Comparison of ENCODE assay signal across 1 cellular context in the genomic region with DNA sequence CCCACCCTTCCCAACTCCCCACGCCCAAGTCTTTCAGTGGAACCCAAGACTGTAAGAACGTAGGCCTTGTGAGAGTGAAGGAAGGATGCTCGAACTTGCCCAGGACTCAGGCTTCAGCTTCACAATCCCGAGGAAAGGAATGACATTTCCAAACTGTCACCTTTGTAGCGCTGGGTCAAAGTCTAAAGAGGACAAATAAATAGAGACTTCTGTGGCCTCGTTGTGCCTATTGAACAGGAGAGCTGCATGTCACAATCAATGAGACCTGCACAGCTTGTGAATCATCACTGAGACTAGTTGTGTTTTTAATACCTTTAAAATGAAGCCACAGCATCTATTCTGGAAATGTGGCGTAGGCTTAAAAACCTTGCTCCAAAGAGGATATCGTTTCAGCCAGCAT.
TF ChIP-seq lines count a peak whose summit lies in the region.

No MANE protein-coding gene starts in this region.

TF ChIP-seq in HepG2, 621 proteins besides CTCF, POLR2A, EP300 and RAD21 (continued from another document and continues in another):
- TF ChIP-seq, protein P1, sequence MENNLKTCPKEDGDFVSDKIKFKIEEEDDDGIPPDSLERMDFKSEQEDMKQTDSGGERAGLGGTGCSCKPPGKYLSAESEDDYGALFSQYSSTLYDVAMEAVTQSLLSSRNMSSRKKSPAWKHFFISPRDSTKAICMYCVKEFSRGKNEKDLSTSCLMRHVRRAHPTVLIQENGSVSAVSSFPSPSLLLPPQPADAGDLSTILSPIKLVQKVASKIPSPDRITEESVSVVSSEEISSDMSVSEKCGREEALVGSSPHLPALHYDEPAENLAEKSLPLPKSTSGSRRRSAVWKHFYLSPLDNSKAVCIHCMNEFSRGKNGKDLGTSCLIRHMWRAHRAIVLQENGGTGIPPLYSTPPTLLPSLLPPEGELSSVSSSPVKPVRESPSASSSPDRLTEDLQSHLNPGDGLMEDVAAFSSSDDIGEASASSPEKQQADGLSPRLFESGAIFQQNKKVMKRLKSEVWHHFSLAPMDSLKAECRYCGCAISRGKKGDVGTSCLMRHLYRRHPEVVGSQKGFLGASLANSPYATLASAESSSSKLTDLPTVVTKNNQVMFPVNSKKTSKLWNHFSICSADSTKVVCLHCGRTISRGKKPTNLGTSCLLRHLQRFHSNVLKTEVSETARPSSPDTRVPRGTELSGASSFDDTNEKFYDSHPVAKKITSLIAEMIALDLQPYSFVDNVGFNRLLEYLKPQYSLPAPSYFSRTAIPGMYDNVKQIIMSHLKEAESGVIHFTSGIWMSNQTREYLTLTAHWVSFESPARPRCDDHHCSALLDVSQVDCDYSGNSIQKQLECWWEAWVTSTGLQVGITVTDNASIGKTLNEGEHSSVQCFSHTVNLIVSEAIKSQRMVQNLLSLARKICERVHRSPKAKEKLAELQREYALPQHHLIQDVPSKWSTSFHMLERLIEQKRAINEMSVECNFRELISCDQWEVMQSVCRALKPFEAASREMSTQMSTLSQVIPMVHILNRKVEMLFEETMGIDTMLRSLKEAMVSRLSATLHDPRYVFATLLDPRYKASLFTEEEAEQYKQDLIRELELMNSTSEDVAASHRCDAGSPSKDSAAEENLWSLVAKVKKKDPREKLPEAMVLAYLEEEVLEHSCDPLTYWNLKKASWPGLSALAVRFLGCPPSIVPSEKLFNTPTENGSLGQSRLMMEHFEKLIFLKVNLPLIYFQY (CRISPR knock-in tag; IDR thresholded peaks at IDR 0.05; ENCODE audit: borderline replicate concordance): no peak
- no peak for TF ChIP-seq ZNF234 (CRISPR knock-in tag; conservative IDR thresholded peaks at IDR 0.05)
- TF ChIP-seq, protein P2, sequence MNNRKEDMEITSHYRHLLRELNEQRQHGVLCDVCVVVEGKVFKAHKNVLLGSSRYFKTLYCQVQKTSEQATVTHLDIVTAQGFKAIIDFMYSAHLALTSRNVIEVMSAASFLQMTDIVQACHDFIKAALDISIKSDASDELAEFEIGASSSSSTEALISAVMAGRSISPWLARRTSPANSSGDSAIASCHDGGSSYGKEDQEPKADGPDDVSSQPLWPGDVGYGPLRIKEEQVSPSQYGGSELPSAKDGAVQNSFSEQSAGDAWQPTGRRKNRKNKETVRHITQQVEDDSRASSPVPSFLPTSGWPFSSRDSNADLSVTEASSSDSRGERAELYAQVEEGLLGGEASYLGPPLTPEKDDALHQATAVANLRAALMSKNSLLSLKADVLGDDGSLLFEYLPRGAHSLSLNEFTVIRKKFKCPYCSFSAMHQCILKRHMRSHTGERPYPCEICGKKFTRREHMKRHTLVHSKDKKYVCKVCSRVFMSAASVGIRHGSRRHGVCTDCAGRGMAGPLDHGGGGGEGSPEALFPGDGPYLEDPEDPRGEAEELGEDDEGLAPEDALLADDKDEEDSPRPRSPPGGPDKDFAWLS (CRISPR knock-in tag; IDR thresholded peaks at IDR 0.05; ENCODE audit: borderline replicate concordance): no peak
- TF ChIP-seq PITX1 (CRISPR knock-in tag; IDR thresholded peaks at IDR 0.05): 0 out of 2 replicates have a peak, but pooled peaks have one; percentile 39
- peak; percentile 25; the same call in 1 of the 2 replicates for TF ChIP-seq YEATS4 (CRISPR knock-in tag; IDR thresholded peaks at IDR 0.05; ENCODE audit: borderline replicate concordance)
- TF ChIP-seq ZFY (CRISPR knock-in tag; IDR thresholded peaks at IDR 0.05): 0 out of 2 replicates have a peak, but pooled peaks have one; percentile 22
- TF ChIP-seq NR2F1 (CRISPR knock-in tag; IDR thresholded peaks at IDR 0.05): peak; percentile 76; a peak in 3 of 4 replicates
- TF ChIP-seq, protein P3, sequence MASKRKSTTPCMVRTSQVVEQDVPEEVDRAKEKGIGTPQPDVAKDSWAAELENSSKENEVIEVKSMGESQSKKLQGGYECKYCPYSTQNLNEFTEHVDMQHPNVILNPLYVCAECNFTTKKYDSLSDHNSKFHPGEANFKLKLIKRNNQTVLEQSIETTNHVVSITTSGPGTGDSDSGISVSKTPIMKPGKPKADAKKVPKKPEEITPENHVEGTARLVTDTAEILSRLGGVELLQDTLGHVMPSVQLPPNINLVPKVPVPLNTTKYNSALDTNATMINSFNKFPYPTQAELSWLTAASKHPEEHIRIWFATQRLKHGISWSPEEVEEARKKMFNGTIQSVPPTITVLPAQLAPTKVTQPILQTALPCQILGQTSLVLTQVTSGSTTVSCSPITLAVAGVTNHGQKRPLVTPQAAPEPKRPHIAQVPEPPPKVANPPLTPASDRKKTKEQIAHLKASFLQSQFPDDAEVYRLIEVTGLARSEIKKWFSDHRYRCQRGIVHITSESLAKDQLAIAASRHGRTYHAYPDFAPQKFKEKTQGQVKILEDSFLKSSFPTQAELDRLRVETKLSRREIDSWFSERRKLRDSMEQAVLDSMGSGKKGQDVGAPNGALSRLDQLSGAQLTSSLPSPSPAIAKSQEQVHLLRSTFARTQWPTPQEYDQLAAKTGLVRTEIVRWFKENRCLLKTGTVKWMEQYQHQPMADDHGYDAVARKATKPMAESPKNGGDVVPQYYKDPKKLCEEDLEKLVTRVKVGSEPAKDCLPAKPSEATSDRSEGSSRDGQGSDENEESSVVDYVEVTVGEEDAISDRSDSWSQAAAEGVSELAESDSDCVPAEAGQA (IDR thresholded peaks at IDR 0.05; ENCODE audit: low read depth): no peak
- TF ChIP-seq, protein P3 (CRISPR knock-in tag; IDR thresholded peaks at IDR 0.05; ENCODE audit: borderline replicate concordance): no peak
- TF ChIP-seq, protein P4, sequence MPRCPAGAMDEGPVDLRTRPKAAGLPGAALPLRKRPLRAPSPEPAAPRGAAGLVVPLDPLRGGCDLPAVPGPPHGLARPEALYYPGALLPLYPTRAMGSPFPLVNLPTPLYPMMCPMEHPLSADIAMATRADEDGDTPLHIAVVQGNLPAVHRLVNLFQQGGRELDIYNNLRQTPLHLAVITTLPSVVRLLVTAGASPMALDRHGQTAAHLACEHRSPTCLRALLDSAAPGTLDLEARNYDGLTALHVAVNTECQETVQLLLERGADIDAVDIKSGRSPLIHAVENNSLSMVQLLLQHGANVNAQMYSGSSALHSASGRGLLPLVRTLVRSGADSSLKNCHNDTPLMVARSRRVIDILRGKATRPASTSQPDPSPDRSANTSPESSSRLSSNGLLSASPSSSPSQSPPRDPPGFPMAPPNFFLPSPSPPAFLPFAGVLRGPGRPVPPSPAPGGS (CRISPR knock-in tag; IDR thresholded peaks at IDR 0.05): no peak
- TF ChIP-seq, protein P5, sequence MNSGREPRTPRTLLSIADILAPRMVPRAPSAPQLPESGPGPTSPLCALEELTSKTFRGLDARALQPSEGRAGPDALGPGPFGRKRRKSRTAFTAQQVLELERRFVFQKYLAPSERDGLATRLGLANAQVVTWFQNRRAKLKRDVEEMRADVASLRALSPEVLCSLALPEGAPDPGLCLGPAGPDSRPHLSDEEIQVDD (CRISPR knock-in tag; IDR thresholded peaks at IDR 0.05; ENCODE audit: borderline replicate concordance): no peak
- TF ChIP-seq, protein P6, sequence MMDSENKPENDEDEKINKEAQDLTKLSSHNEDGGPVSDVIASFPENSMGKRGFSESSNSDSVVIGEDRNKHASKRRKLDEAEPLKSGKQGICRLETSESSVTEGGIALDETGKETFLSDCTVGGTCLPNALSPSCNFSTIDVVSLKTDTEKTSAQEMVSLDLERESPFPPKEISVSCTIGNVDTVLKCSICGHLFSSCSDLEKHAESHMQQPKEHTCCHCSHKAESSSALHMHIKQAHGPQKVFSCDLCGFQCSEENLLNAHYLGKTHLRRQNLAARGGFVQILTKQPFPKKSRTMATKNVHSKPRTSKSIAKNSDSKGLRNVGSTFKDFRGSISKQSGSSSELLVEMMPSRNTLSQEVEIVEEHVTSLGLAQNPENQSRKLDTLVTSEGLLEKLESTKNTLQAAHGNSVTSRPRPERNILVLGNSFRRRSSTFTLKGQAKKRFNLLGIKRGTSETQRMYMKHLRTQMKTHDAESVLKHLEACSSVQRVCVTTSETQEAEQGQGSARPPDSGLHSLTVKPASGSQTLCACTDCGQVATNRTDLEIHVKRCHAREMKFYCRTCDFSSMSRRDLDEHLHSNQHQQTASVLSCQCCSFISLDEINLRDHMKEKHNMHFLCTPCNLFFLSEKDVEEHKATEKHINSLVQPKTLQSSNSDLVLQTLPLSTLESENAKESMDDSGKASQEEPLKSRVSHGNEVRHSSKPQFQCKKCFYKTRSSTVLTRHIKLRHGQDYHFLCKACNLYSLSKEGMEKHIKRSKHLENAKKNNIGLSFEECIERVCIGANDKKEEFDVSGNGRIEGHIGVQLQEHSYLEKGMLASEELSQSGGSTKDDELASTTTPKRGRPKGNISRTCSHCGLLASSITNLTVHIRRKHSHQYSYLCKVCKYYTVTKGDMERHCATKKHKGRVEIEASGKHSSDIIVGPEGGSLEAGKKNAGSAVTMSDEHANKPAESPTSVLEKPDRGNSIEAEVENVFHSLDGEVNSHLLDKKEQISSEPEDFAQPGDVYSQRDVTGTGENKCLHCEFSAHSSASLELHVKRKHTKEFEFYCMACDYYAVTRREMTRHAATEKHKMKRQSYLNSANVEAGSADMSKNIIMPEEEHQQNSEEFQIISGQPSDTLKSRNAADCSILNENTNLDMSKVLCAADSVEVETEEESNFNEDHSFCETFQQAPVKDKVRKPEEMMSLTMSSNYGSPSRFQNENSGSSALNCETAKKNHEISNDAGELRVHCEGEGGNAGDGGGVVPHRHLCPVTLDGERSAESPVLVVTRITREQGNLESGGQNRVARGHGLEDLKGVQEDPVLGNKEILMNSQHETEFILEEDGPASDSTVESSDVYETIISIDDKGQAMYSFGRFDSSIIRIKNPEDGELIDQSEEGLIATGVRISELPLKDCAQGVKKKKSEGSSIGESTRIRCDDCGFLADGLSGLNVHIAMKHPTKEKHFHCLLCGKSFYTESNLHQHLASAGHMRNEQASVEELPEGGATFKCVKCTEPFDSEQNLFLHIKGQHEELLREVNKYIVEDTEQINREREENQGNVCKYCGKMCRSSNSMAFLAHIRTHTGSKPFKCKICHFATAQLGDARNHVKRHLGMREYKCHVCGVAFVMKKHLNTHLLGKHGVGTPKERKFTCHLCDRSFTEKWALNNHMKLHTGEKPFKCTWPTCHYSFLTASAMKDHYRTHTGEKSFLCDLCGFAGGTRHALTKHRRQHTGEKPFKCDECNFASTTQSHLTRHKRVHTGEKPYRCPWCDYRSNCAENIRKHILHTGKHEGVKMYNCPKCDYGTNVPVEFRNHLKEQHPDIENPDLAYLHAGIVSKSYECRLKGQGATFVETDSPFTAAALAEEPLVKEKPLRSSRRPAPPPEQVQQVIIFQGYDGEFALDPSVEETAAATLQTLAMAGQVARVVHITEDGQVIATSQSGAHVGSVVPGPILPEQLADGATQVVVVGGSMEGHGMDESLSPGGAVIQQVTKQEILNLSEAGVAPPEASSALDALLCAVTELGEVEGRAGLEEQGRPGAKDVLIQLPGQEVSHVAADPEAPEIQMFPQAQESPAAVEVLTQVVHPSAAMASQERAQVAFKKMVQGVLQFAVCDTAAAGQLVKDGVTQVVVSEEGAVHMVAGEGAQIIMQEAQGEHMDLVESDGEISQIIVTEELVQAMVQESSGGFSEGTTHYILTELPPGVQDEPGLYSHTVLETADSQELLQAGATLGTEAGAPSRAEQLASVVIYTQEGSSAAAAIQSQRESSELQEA (CRISPR knock-in tag; IDR thresholded peaks at IDR 0.05; ENCODE audit: not compliant biosample characterization): no peak
- TF ChIP-seq, protein P7, sequence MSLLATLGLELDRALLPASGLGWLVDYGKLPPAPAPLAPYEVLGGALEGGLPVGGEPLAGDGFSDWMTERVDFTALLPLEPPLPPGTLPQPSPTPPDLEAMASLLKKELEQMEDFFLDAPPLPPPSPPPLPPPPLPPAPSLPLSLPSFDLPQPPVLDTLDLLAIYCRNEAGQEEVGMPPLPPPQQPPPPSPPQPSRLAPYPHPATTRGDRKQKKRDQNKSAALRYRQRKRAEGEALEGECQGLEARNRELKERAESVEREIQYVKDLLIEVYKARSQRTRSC (CRISPR knock-in tag; IDR thresholded peaks at IDR 0.05; ENCODE audit: low read depth): no peak
- no peak for TF ChIP-seq SMAD3 (CRISPR knock-in tag; IDR thresholded peaks at IDR 0.05)
- no peak for TF ChIP-seq KAT8 (CRISPR knock-in tag; IDR thresholded peaks at IDR 0.05)
- TF ChIP-seq TP53 (CRISPR knock-in tag; conservative IDR thresholded peaks at IDR 0.05): no peak
- no peak for TF ChIP-seq ZNF138 (CRISPR knock-in tag; IDR thresholded peaks at IDR 0.05; ENCODE audit: low read depth)
- no peak for TF ChIP-seq ZNF224 (CRISPR knock-in tag; IDR thresholded peaks at IDR 0.05)
- no peak for TF ChIP-seq ZNF605 (CRISPR knock-in tag; IDR thresholded peaks at IDR 0.05)
- TF ChIP-seq, protein P8, sequence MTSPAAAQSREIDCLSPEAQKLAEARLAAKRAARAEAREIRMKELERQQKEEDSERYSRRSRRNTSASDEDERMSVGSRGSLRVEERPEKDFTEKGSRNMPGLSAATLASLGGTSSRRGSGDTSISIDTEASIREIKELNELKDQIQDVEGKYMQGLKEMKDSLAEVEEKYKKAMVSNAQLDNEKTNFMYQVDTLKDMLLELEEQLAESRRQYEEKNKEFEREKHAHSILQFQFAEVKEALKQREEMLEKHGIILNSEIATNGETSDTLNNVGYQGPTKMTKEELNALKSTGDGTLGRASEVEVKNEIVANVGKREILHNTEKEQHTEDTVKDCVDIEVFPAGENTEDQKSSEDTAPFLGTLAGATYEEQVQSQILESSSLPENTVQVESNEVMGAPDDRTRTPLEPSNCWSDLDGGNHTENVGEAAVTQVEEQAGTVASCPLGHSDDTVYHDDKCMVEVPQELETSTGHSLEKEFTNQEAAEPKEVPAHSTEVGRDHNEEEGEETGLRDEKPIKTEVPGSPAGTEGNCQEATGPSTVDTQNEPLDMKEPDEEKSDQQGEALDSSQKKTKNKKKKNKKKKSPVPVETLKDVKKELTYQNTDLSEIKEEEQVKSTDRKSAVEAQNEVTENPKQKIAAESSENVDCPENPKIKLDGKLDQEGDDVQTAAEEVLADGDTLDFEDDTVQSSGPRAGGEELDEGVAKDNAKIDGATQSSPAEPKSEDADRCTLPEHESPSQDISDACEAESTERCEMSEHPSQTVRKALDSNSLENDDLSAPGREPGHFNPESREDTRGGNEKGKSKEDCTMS (CRISPR knock-in tag; conservative IDR thresholded peaks at IDR 0.05): no peak
- TF ChIP-seq ZNF160 (CRISPR knock-in tag; IDR thresholded peaks at IDR 0.05): no peak
- no peak for TF ChIP-seq PHF8 (CRISPR knock-in tag; IDR thresholded peaks at IDR 0.05)
